In the genomic region with DNA sequence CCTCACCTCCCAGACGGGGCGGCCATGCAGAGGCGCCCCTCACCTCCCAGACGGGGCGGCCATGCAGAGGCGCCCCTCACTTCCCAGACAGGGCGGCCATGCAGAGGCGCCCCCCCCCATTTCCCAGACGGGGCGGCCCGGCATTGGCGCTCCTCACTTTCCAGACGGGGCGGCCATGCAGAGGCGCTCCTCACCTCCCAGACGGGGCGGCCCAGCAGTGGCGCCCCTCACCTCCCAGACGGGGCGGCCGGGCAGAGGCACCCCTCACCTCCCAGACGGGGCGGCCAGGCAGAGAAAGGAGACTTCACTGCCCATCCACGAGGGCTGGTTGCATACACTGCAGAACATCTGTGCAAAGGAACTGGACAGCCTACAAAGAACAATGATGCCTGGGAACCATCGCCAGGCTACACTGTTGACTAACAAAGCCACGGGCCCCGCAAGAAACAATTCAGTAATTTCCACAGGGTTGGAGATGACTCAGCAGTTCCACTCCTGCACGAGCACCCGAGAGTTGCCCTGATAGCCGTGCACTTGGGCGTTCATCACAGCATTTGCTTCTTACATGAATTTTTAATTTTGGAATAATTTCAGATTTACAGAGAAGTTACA, we compare ENCODE assay signal across 16 cellular contexts. TPM values are rescaled to one million over a fixed set of nuclear protein-coding genes. Genes with fewer than 3 reads are reported as not detected.
DNase-seq lines count a peak whose midpoint lies in the region; ATAC-seq, FAIRE-seq and TF ChIP-seq lines count a peak whose summit lies in the region.
"Had no signal": no experiment of that assay in that cellular context is flagged by ENCODE, and none has a peak within 500 bp of the region (broad histone marks: within the 10 kb centered on the region; RNA-seq: fewer than 3 reads in every experiment).

No MANE protein-coding gene starts in this region.

- no peak for TF ChIP-seq POLR2A in GM12891 (IDR thresholded peaks at IDR 0.05; ENCODE audit: low read depth, low read length)

- no peaks in the 10 kb centered on the region for H3K9me3 ChIP-seq in A673 (ENCODE audit: low read depth, low read length, poor library complexity, severe bottlenecking)
- H3K9me3 ChIP-seq: neutrophil, thyroid gland had no signal

- H3K9me3 Mint-ChIP-seq in effector memory CD8-positive, alpha-beta T cell = peaks cover 0 to 2% of the 10 kb centered on the region in 2 donors
- H3K9me3 Mint-ChIP-seq: activated T-helper 17 cell treated with anti-CD3 and anti-CD28 coated beads, Interleukin-2, amount 50 U/mL, for 72 hours had no signal

- H3K27ac ChIP-seq in A673 (ENCODE audit: low read depth, low read length, poor library complexity, severe bottlenecking) = no peak overlapping the region
- H3K27ac ChIP-seq: coronary artery, neutrophil, thyroid gland had no signal

- no peak overlapping the region for H3K4me3 ChIP-seq in A673 (ENCODE audit: low read depth, low read length, poor library complexity, severe bottlenecking)
- H3K4me3 ChIP-seq in astrocyte of the spinal cord (ENCODE audit: low read depth, low read length) = no peak overlapping the region
- H3K4me3 ChIP-seq: coronary artery, GM23338, thyroid gland had no signal

- in situ Hi-C loops in astrocyte of the spinal cord (cut with HindIII; ENCODE audit: low sequenced_read_pairs) = no loop called here

- no peaks in the 10 kb centered on the region for H3K36me3 Mint-ChIP-seq in effector memory CD8-positive, alpha-beta T cell (ENCODE audit: insufficient read depth)

- POLR2A ChIA-PET in A673 (lab: Charles Lee; ENCODE audit: low non-redundant PET) = no interaction called here

- no peaks in the 10 kb centered on the region for H3K27me3 ChIP-seq in A673 (replicated peaks; ENCODE audit: insufficient read depth, low read depth, low read length, poor library complexity)
- H3K27me3 ChIP-seq: thyroid gland had no signal

- H3K4me1 ChIP-seq in A673 (ENCODE audit: insufficient read depth, low read length, poor library complexity, severe bottlenecking) = no peaks in the 10 kb centered on the region
- H3K4me1 ChIP-seq: thyroid gland had no signal

- no TSS peak for BruUV-seq in A673 (replicated peaks; lab: Mats Ljungman, UMichigan)

- peak; percentile 68 for FAIRE-seq in GM12891 (lab: Jason Lieb, UNC)
- FAIRE-seq: TTC549 had no signal

- CTCF ChIA-PET in A673 (lab: Charles Lee) = no interaction called here

- H3K4me3 Mint-ChIP-seq in effector memory CD8-positive, alpha-beta T cell = no peak overlapping the region
- H3K4me3 Mint-ChIP-seq: activated T-helper 17 cell treated with anti-CD3 and anti-CD28 coated beads, Interleukin-2, amount 50 U/mL, for 72 hours; GM23338 had no signal

- peaks cover 23 to 63% of the 10 kb centered on the region in 2 donors for H3K27me3 Mint-ChIP-seq in effector memory CD8-positive, alpha-beta T cell

- TF ChIP-seq CTCF in A673 (conservative IDR thresholded peaks at IDR 0.05; ENCODE audit: low read depth, low read length) (no peak), astrocyte of the spinal cord (IDR thresholded peaks at IDR 0.05; ENCODE audit: low read depth, low read length) (no peak)

- no peak overlapping the region for H3K27ac Mint-ChIP-seq in effector memory CD8-positive, alpha-beta T cell
- H3K27ac Mint-ChIP-seq: activated T-helper 17 cell treated with anti-CD3 and anti-CD28 coated beads, Interleukin-2, amount 50 U/mL, for 72 hours; GM23338 had no signal

- no peaks in the 10 kb centered on the region for H3K36me3 ChIP-seq in A673 (ENCODE audit: insufficient read depth, low read length, poor library complexity, severe bottlenecking)
- H3K36me3 ChIP-seq: neutrophil, thyroid gland had no signal

- H3K4me1 Mint-ChIP-seq in effector memory CD8-positive, alpha-beta T cell (ENCODE audit: low read depth in 2 of 2) = no peaks in the 10 kb centered on the region
- H3K4me1 Mint-ChIP-seq: activated T-helper 17 cell treated with anti-CD3 and anti-CD28 coated beads, Interleukin-2, amount 50 U/mL, for 72 hours had no signal

- ATAC-seq in GM19467 (IDR thresholded peaks at IDR 0.05; ENCODE audit: unreplicated experiment) = no peak
- no peak for ATAC-seq in effector memory CD8-positive, alpha-beta T cell (replicated peaks)
- ATAC-seq in HG03280 (IDR thresholded peaks at IDR 0.05; ENCODE audit: unreplicated experiment) = no peak
- ATAC-seq: activated T-helper 17 cell treated with anti-CD3 and anti-CD28 coated beads, Interleukin-2, amount 50 U/mL, for 72 hours; GM23338 had no signal

- DNase-seq in A673 (ENCODE audit: low spot score) = peak; percentile 19
- no peak for DNase-seq in GM12891 (ENCODE audit: insufficient read length, low spot score)
- peak; percentile 53 for DNase-seq in astrocyte of the spinal cord (ENCODE audit: low read depth, low spot score)
- DNase-seq in islet precursor cell = peak; percentile 68
- no peak for DNase-seq in NCI-H2196 (lab: John Stamatoyannopoulos, UW; ENCODE audit: unreplicated experiment)
- DNase-seq in effector memory CD8-positive, alpha-beta T cell = no peak
- DNase-seq: Calu3; stimulated activated CD4-positive, alpha-beta T cell treated with anti-CD3 and anti-CD28 coated beads, Interleukin-4, amount 100 ng/mL, for 24 hours; thyroid gland had no signal

- intact Hi-C loops in A673 (cut with micrococcal nuclease; ENCODE audit: unreplicated experiment) = no loop called here

TF ChIP-seq in GM12891, 5 proteins besides CTCF, POLR2A, EP300 and RAD21:
- TF ChIP-seq POU2F2 (IDR thresholded peaks at IDR 0.05; ENCODE audit: low read depth, low read length) (no peak), PAX5 (IDR thresholded peaks at IDR 0.05; ENCODE audit: insufficient read depth, low read length, severe bottlenecking) (no peak), SPI1 (IDR thresholded peaks at IDR 0.05; ENCODE audit: low read depth, low read length) (no peak), TAF1 (IDR thresholded peaks at IDR 0.05; ENCODE audit: low read depth, low read length) (no peak), POLR2AphosphoS5 (IDR thresholded peaks at IDR 0.05; ENCODE audit: low read depth, low read length) (no peak)

RNA-seq across cellular contexts. Expression of gene CTTN, which starts 58.7 kb away (rescaled TPM):
- 247 TPM in 2 replicates for total RNA-seq in A673 (2021)
- 27.9 TPM for polyA plus RNA-seq in GM12891 (2012; ENCODE audit: low read depth, missing spikeins)

Comparison
In these comparisons a context has a peak if more than half of its experiments do, and no peak if none do; other contexts are left out.
1. DNase-seq: peak in A673 (single experiment), astrocyte of the spinal cord (single experiment) and islet precursor cell (single experiment); none in GM12891 (single experiment), NCI-H2196 (single experiment) and effector memory CD8-positive, alpha-beta T cell (0 of 3).